ENCODE assay signal across 8 cellular contexts in the genomic region with DNA sequence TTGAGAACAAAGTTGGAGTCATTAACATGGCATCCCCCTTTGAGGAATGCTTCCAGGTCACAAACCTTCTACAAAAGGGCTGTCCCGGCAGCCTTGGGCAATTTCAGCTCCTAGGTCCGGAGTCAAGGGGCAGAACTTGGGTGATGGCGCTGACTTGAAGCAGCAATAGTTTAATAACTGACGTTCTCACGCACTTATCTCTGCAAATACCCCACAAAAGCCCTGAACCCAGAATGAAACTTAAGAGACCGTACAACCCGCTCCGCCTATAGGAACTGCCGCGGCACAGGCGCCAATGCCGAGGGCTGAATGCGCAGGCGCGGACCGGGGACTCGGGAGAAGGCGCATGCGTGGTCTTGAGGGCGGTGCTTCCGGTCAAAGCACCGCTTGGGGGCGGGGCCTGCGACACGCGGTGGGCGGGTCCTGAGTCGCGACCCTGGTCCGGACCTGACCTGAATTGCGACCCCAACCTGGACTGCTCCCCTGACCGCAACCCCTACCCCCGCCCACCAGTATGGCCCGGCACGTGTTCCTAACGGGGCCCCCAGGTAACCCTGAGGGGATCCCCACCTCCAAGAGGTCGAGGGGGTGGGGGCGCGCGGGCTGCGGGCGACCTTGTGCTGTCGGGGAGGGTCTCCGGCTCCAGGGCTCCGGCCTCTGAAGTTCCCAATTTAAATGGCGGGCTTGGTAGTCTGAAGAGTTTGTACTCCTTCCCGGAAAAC. TPM values are rescaled to one million over a fixed set of nuclear protein-coding genes. Genes with fewer than 3 reads are reported as not detected.
DNase-seq lines count a peak whose midpoint lies in the region; ATAC-seq and TF ChIP-seq lines count a peak whose summit lies in the region.

A gene with protein sequence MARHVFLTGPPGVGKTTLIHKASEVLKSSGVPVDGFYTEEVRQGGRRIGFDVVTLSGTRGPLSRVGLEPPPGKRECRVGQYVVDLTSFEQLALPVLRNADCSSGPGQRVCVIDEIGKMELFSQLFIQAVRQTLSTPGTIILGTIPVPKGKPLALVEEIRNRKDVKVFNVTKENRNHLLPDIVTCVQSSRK (plus strand): TSS at position 415 of the 722 bp plus-strand sequence. CDS start 100 bp downstream, at position 515.

- peak within 1 kb of the TSS; percentile 80 for H3K18ac ChIP-seq in trophoblast cell (ENCODE audit: low read length)

- TF ChIP-seq EP300 in transverse colon (IDR thresholded peaks at IDR 0.05; ENCODE audit: low read depth), result no peak

- H3K4me3 ChIP-seq in GM12864 (ENCODE audit: low read depth, low read length), result peak within 1 kb of the TSS; percentile 84
- peak within 1 kb of the TSS; percentile 59 for H3K4me3 ChIP-seq in cardiac muscle cell
- peak within 1 kb of the TSS; percentile 94 for H3K4me3 ChIP-seq in trophoblast cell (ENCODE audit: low read depth, low read length)
- peak within 1 kb of the TSS; percentile 69 to 95 (median 86) for H3K4me3 ChIP-seq in transverse colon

- H3K27ac Mint-ChIP-seq in activated naive CD8-positive, alpha-beta T cell treated with anti-CD3 and anti-CD28 coated beads, Interleukin-2, amount 50 U/mL, for 24 hours, result peak within 1 kb of the TSS; percentile 89

- H2AFZ ChIP-seq in trophoblast cell (ENCODE audit: insufficient read depth, low read length, poor library complexity), result peak within 1 kb of the TSS; percentile 85

- peak within 1 kb of the TSS; percentile 81 for H4K8ac ChIP-seq in trophoblast cell (ENCODE audit: low read depth, low read length)

- TF ChIP-seq POLR2A in transverse colon (IDR thresholded peaks at IDR 0.05), result peak; percentile 37

- peaks cover 46% of the 10 kb centered on the region for H3K4me1 Mint-ChIP-seq in activated naive CD8-positive, alpha-beta T cell treated with anti-CD3 and anti-CD28 coated beads, Interleukin-2, amount 50 U/mL, for 24 hours

- H3K36me3 ChIP-seq in cardiac muscle cell (no peaks in the 10 kb centered on the region), trophoblast cell (ENCODE audit: control insufficient read depth in 1 of 2, insufficient read depth in 2 of 2, low read length in 2 of 2) (no peaks in the 10 kb centered on the region), transverse colon (no peaks in the 10 kb centered on the region)

- peak within 1 kb of the TSS; percentile 83 for H2BK5ac ChIP-seq in trophoblast cell (ENCODE audit: low read depth, low read length, poor library complexity)

- no peak within 1 kb of the TSS for H2BK12ac ChIP-seq in trophoblast cell (ENCODE audit: low read length)

- H3K27me3 ChIP-seq in cardiac muscle cell (no peaks in the 10 kb centered on the region), trophoblast cell (ENCODE audit: insufficient read depth, low read length) (no peaks in the 10 kb centered on the region), transverse colon (no peaks in the 10 kb centered on the region)

- no CpG with 5 or more reads among the region's 47 CpGs for WGBS in trophoblast cell (ENCODE audit: extremely low coverage, insufficient coverage, insufficient read length)
- 1% methylated on average over 34 of the region's 47 CpGs; no CpG with 5 or more reads in 1 of the 2 donors for WGBS in transverse colon (ENCODE audit: low coverage in 1 of 2), 2 donors

- peak within 1 kb of the TSS; percentile 68 for H2BK120ac ChIP-seq in trophoblast cell (ENCODE audit: insufficient read depth, low read length, poor library complexity)

- peaks cover 5% of the 10 kb centered on the region for H3K79me2 ChIP-seq in trophoblast cell (ENCODE audit: control insufficient read depth, insufficient read depth, low read length, poor library complexity)

- TF ChIP-seq CTCF in GM12864 (IDR thresholded peaks at IDR 0.05; ENCODE audit: low read depth, low read length, missing control alignments), result no peak
- TF ChIP-seq CTCF in cardiac muscle cell (IDR thresholded peaks at IDR 0.05; ENCODE audit: low read depth, low read length), result peak; percentile 7
- TF ChIP-seq CTCF in transverse colon (IDR thresholded peaks at IDR 0.05), result peak in 3 of 5 experiments; percentile 17 to 42 (median 19)

- H4K12ac ChIP-seq in trophoblast cell (ENCODE audit: low read depth, low read length), result peak within 1 kb of the TSS; percentile 96

- H3K4me2 ChIP-seq in trophoblast cell (ENCODE audit: low read length), result peak within 1 kb of the TSS; percentile 87

- H3K4me1 ChIP-seq in cardiac muscle cell (ENCODE audit: low read depth) (peaks cover 15% of the 10 kb centered on the region), trophoblast cell (ENCODE audit: control insufficient read depth in 1 of 2, insufficient read depth in 2 of 2, low read length in 2 of 2) (peaks cover 6 to 8% of the 10 kb centered on the region in 2 experiments), transverse colon (peaks cover 0 to 31% (median 19%) of the 10 kb centered on the region in 4 donors)

- peak; percentile 79 for ATAC-seq in HG02678 (IDR thresholded peaks at IDR 0.05; ENCODE audit: unreplicated experiment)
- peak; percentile 82 for ATAC-seq in activated naive CD8-positive, alpha-beta T cell treated with anti-CD3 and anti-CD28 coated beads, Interleukin-2, amount 50 U/mL, for 24 hours

- in situ Hi-C loops in transverse colon (cut with MboI; ENCODE audit: low pct_ligation_motif_present in 1 of 4, low pct_unique_long_range_greater_than_20kb in 1 of 4, low sequenced_read_pairs in 3 of 4), result loop anchor here in 3 of 4 donors (10.0 to 25.0 kb wide), 2 partner anchors 313 to 316 kb away; a partner anchor contains a TSS

- intact Hi-C loops in transverse colon (cut with DNase I; ENCODE audit: low total_unique reads), result no loop called here

- peak within 1 kb of the TSS; percentile 83 for H3K9ac ChIP-seq in trophoblast cell (ENCODE audit: low read length)

- peak; percentile 78 for DNase-seq in GM12864 (ENCODE audit: low read depth)
- DNase-seq in NCI-H128 (lab: John Stamatoyannopoulos, UW; ENCODE audit: unreplicated experiment), result peak; percentile 93
- peak; percentile 85 for DNase-seq in SW480 (ENCODE audit: low spot score)
- DNase-seq in activated naive CD8-positive, alpha-beta T cell treated with anti-CD3 and anti-CD28 coated beads, Interleukin-2, amount 50 U/mL, for 24 hours, result peak; percentile 99
- peak; percentile 95 to 97 for DNase-seq in cardiac muscle cell (ENCODE audit: low read depth in 1 of 2, low spot score in 1 of 2)
- DNase-seq in trophoblast cell, result peak; percentile 93 to 98
- DNase-seq in transverse colon, result peak; percentile 97

- no peak within 1 kb of the TSS for H3K23ac ChIP-seq in trophoblast cell (ENCODE audit: low read length)

- H3K79me1 ChIP-seq in trophoblast cell (ENCODE audit: low read length), result peaks cover 8% of the 10 kb centered on the region

- H3K9me3 ChIP-seq in cardiac muscle cell (ENCODE audit: low read depth) (no peaks in the 10 kb centered on the region), trophoblast cell (ENCODE audit: insufficient read depth, low read depth, low read length) (no peaks in the 10 kb centered on the region), transverse colon (no peaks in the 10 kb centered on the region)

- H3K27ac ChIP-seq in cardiac muscle cell, result peak within 1 kb of the TSS; percentile 88
- peak within 1 kb of the TSS; percentile 86 for H3K27ac ChIP-seq in trophoblast cell (ENCODE audit: low read depth, low read length)
- peak within 1 kb of the TSS; percentile 84 to 92 (median 88) for H3K27ac ChIP-seq in transverse colon

- H2AK5ac ChIP-seq in trophoblast cell (ENCODE audit: low read length), result no peak within 1 kb of the TSS

- peak within 1 kb of the TSS; percentile 84 for H3K14ac ChIP-seq in trophoblast cell (ENCODE audit: low read length)

- peak within 1 kb of the TSS; percentile 76 for H3K4ac ChIP-seq in trophoblast cell (ENCODE audit: low read depth, low read length)

- H4K91ac ChIP-seq in trophoblast cell (ENCODE audit: low read depth, low read length), result peak within 1 kb of the TSS; percentile 92

- H3K36me3 Mint-ChIP-seq in activated naive CD8-positive, alpha-beta T cell treated with anti-CD3 and anti-CD28 coated beads, Interleukin-2, amount 50 U/mL, for 24 hours (ENCODE audit: low read depth), result peaks cover 9% of the 10 kb centered on the region

- H3K4me3 Mint-ChIP-seq in activated naive CD8-positive, alpha-beta T cell treated with anti-CD3 and anti-CD28 coated beads, Interleukin-2, amount 50 U/mL, for 24 hours, result peak within 1 kb of the TSS; percentile 95

- no peaks in the 10 kb centered on the region for H3K27me3 Mint-ChIP-seq in activated naive CD8-positive, alpha-beta T cell treated with anti-CD3 and anti-CD28 coated beads, Interleukin-2, amount 50 U/mL, for 24 hours

- no peaks in the 10 kb centered on the region for H3K9me3 Mint-ChIP-seq in activated naive CD8-positive, alpha-beta T cell treated with anti-CD3 and anti-CD28 coated beads, Interleukin-2, amount 50 U/mL, for 24 hours

RNA-seq across cellular contexts. Expression of the gene that starts here (rescaled TPM):
- 37.5 and 42.4 TPM in 2 replicates for total RNA-seq in cardiac muscle cell
- polyA plus RNA-seq in cardiac muscle cell, result 154 and 228 TPM in 2 replicates
- 28.8 and 32.4 TPM in 2 replicates for polyA plus RNA-seq in trophoblast cell (2013)
- total RNA-seq in transverse colon, result 10 to 100 TPM; 13.5 to 53.3 (median 37.2) TPM

Comparison
In these comparisons a context has a peak if more than half of its experiments do, and no peak if none do; other contexts are left out.
1. Peak in every context shown above with its lines: DNase-seq, ATAC-seq, H3K4me3 ChIP-seq and H3K27ac ChIP-seq.